In genomic region chr11:83070044-83070877, GRCh38 we compare ENCODE assay signal across 8 cellular contexts. TPM values are rescaled to one million over a fixed set of nuclear protein-coding genes. Genes with fewer than 3 reads are reported as not detected.
DNase-seq lines count a peak whose midpoint lies in the region; ATAC-seq and TF ChIP-seq lines count a peak whose summit lies in the region.

No MANE protein-coding gene starts in this region.

- H3K27me3 Mint-ChIP-seq in CD8-positive, alpha-beta T cell (ENCODE audit: low read depth): no peaks in the 10 kb centered on the region
- H3K27me3 Mint-ChIP-seq in mesothelial cell of epicardium (ENCODE audit: low read depth): no peaks in the 10 kb centered on the region

- H3K27ac Mint-ChIP-seq in CD8-positive, alpha-beta T cell: peak overlapping the region; percentile 8
- H3K27ac Mint-ChIP-seq in mesothelial cell of epicardium: no peak overlapping the region

- no peak for TF ChIP-seq CTCF in CD8-positive, alpha-beta T cell (IDR thresholded peaks at IDR 0.05)
- TF ChIP-seq CTCF in Loucy (conservative IDR thresholded peaks at IDR 0.05; ENCODE audit: low read length): no peak
- TF ChIP-seq CTCF in colonic mucosa (IDR thresholded peaks at IDR 0.05): no peak
- TF ChIP-seq CTCF in mesothelial cell of epicardium (IDR thresholded peaks at IDR 0.05; ENCODE audit: unreplicated experiment): no peak

- H3K9me2 ChIP-seq in Loucy (replicated peaks; ENCODE audit: low read depth, low read length): no peaks in the 10 kb centered on the region

- POLR2A ChIA-PET in CD8-positive, alpha-beta T cell (lab: Charles Lee): interaction anchor here (0.6 to 8.6 kb wide), 8 partner anchors 13 to 169 kb away, joined by 3 to 54 read pairs (median 3); partner anchors contain the start of genes DDIAS and PCF11

- H2AFZ ChIP-seq in Loucy (ENCODE audit: low read length): peak overlapping the region; percentile 83

- H3K9me3 ChIP-seq in CD8-positive, alpha-beta T cell (ENCODE audit: low read length): no peaks in the 10 kb centered on the region
- H3K9me3 ChIP-seq in Loucy (ENCODE audit: insufficient read depth, low read depth, low read length) (no peaks in the 10 kb centered on the region), colonic mucosa (no peaks in the 10 kb centered on the region)

- H3K4me2 ChIP-seq in Loucy (ENCODE audit: low read depth, low read length, poor library complexity, severe bottlenecking): peak overlapping the region; percentile 96

- H3K27me3 ChIP-seq in CD8-positive, alpha-beta T cell (ENCODE audit: insufficient read depth, low read length): no peaks in the 10 kb centered on the region
- H3K27me3 ChIP-seq in Loucy (ENCODE audit: insufficient read depth, low read length, poor library complexity, severe bottlenecking) (no peaks in the 10 kb centered on the region), colonic mucosa (no peaks in the 10 kb centered on the region)

- H3F3A ChIP-seq in Loucy (ENCODE audit: low read depth): no peaks in the 10 kb centered on the region

- no peaks in the 10 kb centered on the region for H3K36me3 ChIP-seq in CD8-positive, alpha-beta T cell (ENCODE audit: insufficient read depth, low read length)
- no peaks in the 10 kb centered on the region for H3K36me3 ChIP-seq in Loucy (ENCODE audit: insufficient read depth, low read length)
- H3K36me3 ChIP-seq in colonic mucosa: no peaks in the 10 kb centered on the region

- H3K9ac ChIP-seq in Loucy (ENCODE audit: low read depth, low read length, poor library complexity, severe bottlenecking): peak overlapping the region; percentile 68
- H3K9ac ChIP-seq in colonic mucosa (ENCODE audit: low read depth in 2 of 2, low read length in 2 of 2): peak overlapping the region; percentile 69 to 91

- H3K79me2 ChIP-seq in Loucy (ENCODE audit: insufficient read depth, low read length): peaks cover 32% of the 10 kb centered on the region

- H3K27ac ChIP-seq in CD8-positive, alpha-beta T cell (ENCODE audit: low read depth, low read length): peak overlapping the region; percentile 91
- peak overlapping the region; percentile 84 for H3K27ac ChIP-seq in colonic mucosa

- H3K9me3 Mint-ChIP-seq in CD8-positive, alpha-beta T cell: no peaks in the 10 kb centered on the region
- no peaks in the 10 kb centered on the region for H3K9me3 Mint-ChIP-seq in mesothelial cell of epicardium

- H3K4me1 Mint-ChIP-seq in CD8-positive, alpha-beta T cell (ENCODE audit: low read depth): peaks cover 19% of the 10 kb centered on the region
- H3K4me1 Mint-ChIP-seq in mesothelial cell of epicardium: peaks cover 20% of the 10 kb centered on the region

- no peak for DNase-seq in CD8-positive, alpha-beta T cell
- no peak for DNase-seq in colonic mucosa
- DNase-seq in mesothelial cell of epicardium (ENCODE audit: low spot score in 2 of 2, unreplicated experiment in 2 of 2): no peak

- no peak for ATAC-seq in CD8-positive, alpha-beta T cell
- no peak for ATAC-seq in HG02763 (IDR thresholded peaks at IDR 0.05; ENCODE audit: unreplicated experiment)
- ATAC-seq in GM18861 (IDR thresholded peaks at IDR 0.05; ENCODE audit: unreplicated experiment): no peak
- no peak for ATAC-seq in HG02870 (IDR thresholded peaks at IDR 0.05; ENCODE audit: unreplicated experiment)
- ATAC-seq in HG02623 (IDR thresholded peaks at IDR 0.05; ENCODE audit: unreplicated experiment): no peak

- CTCF ChIA-PET in CD8-positive, alpha-beta T cell (lab: Charles Lee): interaction anchor here (1.0 to 1.5 kb wide), 3 partner anchors 19 to 165 kb away, joined by 3 to 4 read pairs (median 3); no protein-coding TSS in a partner anchor

- peak overlapping the region; percentile 86 for H3K4me3 ChIP-seq in CD8-positive, alpha-beta T cell (ENCODE audit: low read depth, low read length)
- H3K4me3 ChIP-seq in Loucy (ENCODE audit: low read length, poor library complexity, severe bottlenecking) (peak overlapping the region; percentile 88), colonic mucosa (peak overlapping the region; percentile 73)

- intact Hi-C loops in CD8-positive, alpha-beta T cell (cut with DNase I, micrococcal nuclease): loop anchor here (2.0 to 5.0 kb wide), 7 partner anchors 47 to 1203 kb away; no protein-coding TSS in a partner anchor
- intact Hi-C loops in colonic mucosa (cut with DNase I): loop anchor here (5.0 to 10.0 kb wide), 2 partner anchors 82 to 125 kb away; partner anchors contain the start of gene ANKRD42

- peaks cover 17% of the 10 kb centered on the region for H4K20me1 ChIP-seq in Loucy (ENCODE audit: insufficient read depth, low read length, poor library complexity, severe bottlenecking)

- peaks cover 34% of the 10 kb centered on the region for H3K4me1 ChIP-seq in CD8-positive, alpha-beta T cell (ENCODE audit: insufficient read depth, low read length)
- H3K4me1 ChIP-seq in Loucy (ENCODE audit: insufficient read depth, low read length, poor library complexity, severe bottlenecking): peaks cover 31% of the 10 kb centered on the region
- H3K4me1 ChIP-seq in colonic mucosa: peaks cover 4% of the 10 kb centered on the region

- no peak overlapping the region for H3K4me3 Mint-ChIP-seq in CD8-positive, alpha-beta T cell
- H3K4me3 Mint-ChIP-seq in mesothelial cell of epicardium: peak overlapping the region; percentile 45

- peaks cover 19% of the 10 kb centered on the region for H3K36me3 Mint-ChIP-seq in CD8-positive, alpha-beta T cell
- H3K36me3 Mint-ChIP-seq in mesothelial cell of epicardium: peaks cover 7% of the 10 kb centered on the region

RNA-seq across cellular contexts. Expression of gene RAB30, which starts 1.4 kb away (rescaled TPM):
- 100 to 1,000 TPM; 125 to 134 TPM for total RNA-seq in CD8-positive, alpha-beta T cell
- total RNA-seq in colonic mucosa (10 to 100 TPM in 1 of 2 donors, 1 to 10 TPM in 1; 6.3 to 16.9 TPM), mesothelial cell of epicardium (7.6 to 10.3 TPM (median 9.9 TPM) in 3 replicates)

Comparison
In these comparisons a context has a peak if more than half of its experiments do, and no peak if none do; other contexts are left out.
1. RNA of gene RAB30, which starts 1.4 kb away (total RNA-seq): 125 to 134 TPM in CD8-positive, alpha-beta T cell; 6.3 to 16.9 TPM in colonic mucosa and 7.6 to 10.3 TPM in mesothelial cell of epicardium; every median in the first group is over 4 times any median in the second.
2. Peak in every context shown above with its lines, with median percentiles within 50 percentile points of each other: H3K4me3 ChIP-seq.